Comparison of ENCODE assay signal across 2 cellular contexts in the genomic region with DNA sequence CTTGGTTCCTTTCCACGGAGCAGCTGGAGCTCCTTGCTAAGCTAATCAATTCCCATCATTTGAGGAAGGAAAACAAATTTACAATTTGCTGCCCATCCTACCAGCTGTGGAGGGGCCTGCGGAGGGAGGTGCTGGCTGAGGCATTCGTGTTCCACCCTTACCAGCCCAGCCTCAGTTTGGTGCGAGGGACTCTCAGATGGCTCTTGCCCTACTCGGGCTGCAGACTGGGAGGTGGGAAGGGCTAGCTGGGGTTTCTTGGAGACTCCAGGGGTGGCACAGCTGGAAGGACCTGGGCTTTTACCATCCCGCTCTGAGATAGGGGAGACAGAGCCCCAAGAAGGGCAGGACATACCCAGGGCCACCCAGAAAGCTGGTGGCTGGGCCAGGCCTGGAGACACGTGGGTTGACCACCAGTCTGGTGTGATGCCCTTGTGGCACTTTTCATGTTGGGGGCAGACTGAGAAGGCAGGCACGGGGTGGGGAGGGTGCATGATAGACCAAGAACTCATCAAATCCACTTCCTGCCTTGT.
TF ChIP-seq lines count a peak whose summit lies in the region.

No MANE protein-coding gene starts in this region.

TF ChIP-seq in WTC11, 78 proteins besides CTCF, POLR2A, EP300 and RAD21 (continues in another document):
- TF ChIP-seq, protein P1, sequence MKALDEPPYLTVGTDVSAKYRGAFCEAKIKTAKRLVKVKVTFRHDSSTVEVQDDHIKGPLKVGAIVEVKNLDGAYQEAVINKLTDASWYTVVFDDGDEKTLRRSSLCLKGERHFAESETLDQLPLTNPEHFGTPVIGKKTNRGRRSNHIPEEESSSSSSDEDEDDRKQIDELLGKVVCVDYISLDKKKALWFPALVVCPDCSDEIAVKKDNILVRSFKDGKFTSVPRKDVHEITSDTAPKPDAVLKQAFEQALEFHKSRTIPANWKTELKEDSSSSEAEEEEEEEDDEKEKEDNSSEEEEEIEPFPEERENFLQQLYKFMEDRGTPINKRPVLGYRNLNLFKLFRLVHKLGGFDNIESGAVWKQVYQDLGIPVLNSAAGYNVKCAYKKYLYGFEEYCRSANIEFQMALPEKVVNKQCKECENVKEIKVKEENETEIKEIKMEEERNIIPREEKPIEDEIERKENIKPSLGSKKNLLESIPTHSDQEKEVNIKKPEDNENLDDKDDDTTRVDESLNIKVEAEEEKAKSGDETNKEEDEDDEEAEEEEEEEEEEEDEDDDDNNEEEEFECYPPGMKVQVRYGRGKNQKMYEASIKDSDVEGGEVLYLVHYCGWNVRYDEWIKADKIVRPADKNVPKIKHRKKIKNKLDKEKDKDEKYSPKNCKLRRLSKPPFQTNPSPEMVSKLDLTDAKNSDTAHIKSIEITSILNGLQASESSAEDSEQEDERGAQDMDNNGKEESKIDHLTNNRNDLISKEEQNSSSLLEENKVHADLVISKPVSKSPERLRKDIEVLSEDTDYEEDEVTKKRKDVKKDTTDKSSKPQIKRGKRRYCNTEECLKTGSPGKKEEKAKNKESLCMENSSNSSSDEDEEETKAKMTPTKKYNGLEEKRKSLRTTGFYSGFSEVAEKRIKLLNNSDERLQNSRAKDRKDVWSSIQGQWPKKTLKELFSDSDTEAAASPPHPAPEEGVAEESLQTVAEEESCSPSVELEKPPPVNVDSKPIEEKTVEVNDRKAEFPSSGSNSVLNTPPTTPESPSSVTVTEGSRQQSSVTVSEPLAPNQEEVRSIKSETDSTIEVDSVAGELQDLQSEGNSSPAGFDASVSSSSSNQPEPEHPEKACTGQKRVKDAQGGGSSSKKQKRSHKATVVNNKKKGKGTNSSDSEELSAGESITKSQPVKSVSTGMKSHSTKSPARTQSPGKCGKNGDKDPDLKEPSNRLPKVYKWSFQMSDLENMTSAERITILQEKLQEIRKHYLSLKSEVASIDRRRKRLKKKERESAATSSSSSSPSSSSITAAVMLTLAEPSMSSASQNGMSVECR (CRISPR knock-in tag; IDR thresholded peaks at IDR 0.05; ENCODE audit: borderline replicate concordance), result no peak
- TF ChIP-seq, protein P2, sequence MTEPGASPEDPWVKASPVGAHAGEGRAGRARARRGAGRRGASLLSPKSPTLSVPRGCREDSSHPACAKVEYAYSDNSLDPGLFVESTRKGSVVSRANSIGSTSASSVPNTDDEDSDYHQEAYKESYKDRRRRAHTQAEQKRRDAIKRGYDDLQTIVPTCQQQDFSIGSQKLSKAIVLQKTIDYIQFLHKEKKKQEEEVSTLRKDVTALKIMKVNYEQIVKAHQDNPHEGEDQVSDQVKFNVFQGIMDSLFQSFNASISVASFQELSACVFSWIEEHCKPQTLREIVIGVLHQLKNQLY (CRISPR knock-in tag; IDR thresholded peaks at IDR 0.05), result no peak
- TF ChIP-seq, protein P3, sequence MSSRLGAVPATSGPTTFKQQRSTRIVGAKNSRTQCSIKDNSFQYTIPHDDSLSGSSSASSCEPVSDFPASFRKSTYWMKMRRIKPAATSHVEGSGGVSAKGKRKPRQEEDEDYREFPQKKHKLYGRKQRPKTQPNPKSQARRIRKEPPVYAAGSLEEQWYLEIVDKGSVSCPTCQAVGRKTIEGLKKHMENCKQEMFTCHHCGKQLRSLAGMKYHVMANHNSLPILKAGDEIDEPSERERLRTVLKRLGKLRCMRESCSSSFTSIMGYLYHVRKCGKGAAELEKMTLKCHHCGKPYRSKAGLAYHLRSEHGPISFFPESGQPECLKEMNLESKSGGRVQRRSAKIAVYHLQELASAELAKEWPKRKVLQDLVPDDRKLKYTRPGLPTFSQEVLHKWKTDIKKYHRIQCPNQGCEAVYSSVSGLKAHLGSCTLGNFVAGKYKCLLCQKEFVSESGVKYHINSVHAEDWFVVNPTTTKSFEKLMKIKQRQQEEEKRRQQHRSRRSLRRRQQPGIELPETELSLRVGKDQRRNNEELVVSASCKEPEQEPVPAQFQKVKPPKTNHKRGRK (CRISPR knock-in tag; IDR thresholded peaks at IDR 0.05; ENCODE audit: borderline replicate concordance), result no peak
- no peak for TF ChIP-seq FOXK1 (CRISPR knock-in tag; IDR thresholded peaks at IDR 0.05)
- TF ChIP-seq MXD4 (CRISPR knock-in tag; IDR thresholded peaks at IDR 0.05; ENCODE audit: borderline replicate concordance), result no peak
- no peak for TF ChIP-seq NFATC4 (CRISPR knock-in tag; IDR thresholded peaks at IDR 0.05)
- TF ChIP-seq, protein P4, sequence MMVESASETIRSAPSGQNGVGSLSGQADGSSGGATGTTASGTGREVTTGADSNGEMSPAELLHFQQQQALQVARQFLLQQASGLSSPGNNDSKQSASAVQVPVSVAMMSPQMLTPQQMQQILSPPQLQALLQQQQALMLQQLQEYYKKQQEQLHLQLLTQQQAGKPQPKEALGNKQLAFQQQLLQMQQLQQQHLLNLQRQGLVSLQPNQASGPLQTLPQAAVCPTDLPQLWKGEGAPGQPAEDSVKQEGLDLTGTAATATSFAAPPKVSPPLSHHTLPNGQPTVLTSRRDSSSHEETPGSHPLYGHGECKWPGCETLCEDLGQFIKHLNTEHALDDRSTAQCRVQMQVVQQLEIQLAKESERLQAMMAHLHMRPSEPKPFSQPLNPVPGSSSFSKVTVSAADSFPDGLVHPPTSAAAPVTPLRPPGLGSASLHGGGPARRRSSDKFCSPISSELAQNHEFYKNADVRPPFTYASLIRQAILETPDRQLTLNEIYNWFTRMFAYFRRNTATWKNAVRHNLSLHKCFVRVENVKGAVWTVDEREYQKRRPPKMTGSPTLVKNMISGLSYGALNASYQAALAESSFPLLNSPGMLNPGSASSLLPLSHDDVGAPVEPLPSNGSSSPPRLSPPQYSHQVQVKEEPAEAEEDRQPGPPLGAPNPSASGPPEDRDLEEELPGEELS (CRISPR knock-in tag; IDR thresholded peaks at IDR 0.05), result no peak
- TF ChIP-seq, protein P5, sequence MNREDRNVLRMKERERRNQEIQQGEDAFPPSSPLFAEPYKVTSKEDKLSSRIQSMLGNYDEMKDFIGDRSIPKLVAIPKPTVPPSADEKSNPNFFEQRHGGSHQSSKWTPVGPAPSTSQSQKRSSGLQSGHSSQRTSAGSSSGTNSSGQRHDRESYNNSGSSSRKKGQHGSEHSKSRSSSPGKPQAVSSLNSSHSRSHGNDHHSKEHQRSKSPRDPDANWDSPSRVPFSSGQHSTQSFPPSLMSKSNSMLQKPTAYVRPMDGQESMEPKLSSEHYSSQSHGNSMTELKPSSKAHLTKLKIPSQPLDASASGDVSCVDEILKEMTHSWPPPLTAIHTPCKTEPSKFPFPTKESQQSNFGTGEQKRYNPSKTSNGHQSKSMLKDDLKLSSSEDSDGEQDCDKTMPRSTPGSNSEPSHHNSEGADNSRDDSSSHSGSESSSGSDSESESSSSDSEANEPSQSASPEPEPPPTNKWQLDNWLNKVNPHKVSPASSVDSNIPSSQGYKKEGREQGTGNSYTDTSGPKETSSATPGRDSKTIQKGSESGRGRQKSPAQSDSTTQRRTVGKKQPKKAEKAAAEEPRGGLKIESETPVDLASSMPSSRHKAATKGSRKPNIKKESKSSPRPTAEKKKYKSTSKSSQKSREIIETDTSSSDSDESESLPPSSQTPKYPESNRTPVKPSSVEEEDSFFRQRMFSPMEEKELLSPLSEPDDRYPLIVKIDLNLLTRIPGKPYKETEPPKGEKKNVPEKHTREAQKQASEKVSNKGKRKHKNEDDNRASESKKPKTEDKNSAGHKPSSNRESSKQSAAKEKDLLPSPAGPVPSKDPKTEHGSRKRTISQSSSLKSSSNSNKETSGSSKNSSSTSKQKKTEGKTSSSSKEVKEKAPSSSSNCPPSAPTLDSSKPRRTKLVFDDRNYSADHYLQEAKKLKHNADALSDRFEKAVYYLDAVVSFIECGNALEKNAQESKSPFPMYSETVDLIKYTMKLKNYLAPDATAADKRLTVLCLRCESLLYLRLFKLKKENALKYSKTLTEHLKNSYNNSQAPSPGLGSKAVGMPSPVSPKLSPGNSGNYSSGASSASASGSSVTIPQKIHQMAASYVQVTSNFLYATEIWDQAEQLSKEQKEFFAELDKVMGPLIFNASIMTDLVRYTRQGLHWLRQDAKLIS (CRISPR knock-in tag; IDR thresholded peaks at IDR 0.05; ENCODE audit: borderline replicate concordance), result no peak

TF ChIP-seq in H1, 55 proteins besides CTCF, POLR2A, EP300 and RAD21:
- TF ChIP-seq JUN (IDR thresholded peaks at IDR 0.05; ENCODE audit: low read depth, low read length) (no peak), PHF8 (conservative IDR thresholded peaks at IDR 0.05; ENCODE audit: low read depth, low read length) (no peak), RXRA (IDR thresholded peaks at IDR 0.05; ENCODE audit: insufficient read depth, low read depth, low read length) (no peak), POU5F1 (IDR thresholded peaks at IDR 0.05; ENCODE audit: low read depth, low read length) (no peak), NANOG (IDR thresholded peaks at IDR 0.05; ENCODE audit: insufficient read depth, low read depth, low read length, poor library complexity, severe bottlenecking) (no peak), SP2 (IDR thresholded peaks at IDR 0.05; ENCODE audit: low read length) (no peak), KDM1A (IDR thresholded peaks at IDR 0.05; ENCODE audit: borderline replicate concordance, low read length) (no peak), CHD1 (IDR thresholded peaks at IDR 0.05; ENCODE audit: low read depth, low read length) (no peak), BCL11A (IDR thresholded peaks at IDR 0.05; ENCODE audit: low read depth in 2 of 2, low read length in 2 of 2) (no peak), TEAD4 (IDR thresholded peaks at IDR 0.05; ENCODE audit: low read depth, low read length) (no peak), SIN3A (conservative IDR thresholded peaks at IDR 0.05 in 1 of 2, IDR thresholded peaks at IDR 0.05 in 1 of 2; ENCODE audit: low read depth in 1 of 2, low read length in 2 of 2) (no peak), TCF12 (IDR thresholded peaks at IDR 0.05; ENCODE audit: low read depth, low read length) (no peak), RFX5 (IDR thresholded peaks at IDR 0.05; ENCODE audit: borderline replicate concordance, low read depth, low read length) (no peak), TAF1 (IDR thresholded peaks at IDR 0.05; ENCODE audit: low read depth, low read length) (no peak), CHD2 (IDR thresholded peaks at IDR 0.05; ENCODE audit: low read length) (no peak)
- TF ChIP-seq, protein P6, sequence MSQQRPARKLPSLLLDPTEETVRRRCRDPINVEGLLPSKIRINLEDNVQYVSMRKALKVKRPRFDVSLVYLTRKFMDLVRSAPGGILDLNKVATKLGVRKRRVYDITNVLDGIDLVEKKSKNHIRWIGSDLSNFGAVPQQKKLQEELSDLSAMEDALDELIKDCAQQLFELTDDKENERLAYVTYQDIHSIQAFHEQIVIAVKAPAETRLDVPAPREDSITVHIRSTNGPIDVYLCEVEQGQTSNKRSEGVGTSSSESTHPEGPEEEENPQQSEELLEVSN (IDR thresholded peaks at IDR 0.05), result no peak
- TF ChIP-seq, protein P7, sequence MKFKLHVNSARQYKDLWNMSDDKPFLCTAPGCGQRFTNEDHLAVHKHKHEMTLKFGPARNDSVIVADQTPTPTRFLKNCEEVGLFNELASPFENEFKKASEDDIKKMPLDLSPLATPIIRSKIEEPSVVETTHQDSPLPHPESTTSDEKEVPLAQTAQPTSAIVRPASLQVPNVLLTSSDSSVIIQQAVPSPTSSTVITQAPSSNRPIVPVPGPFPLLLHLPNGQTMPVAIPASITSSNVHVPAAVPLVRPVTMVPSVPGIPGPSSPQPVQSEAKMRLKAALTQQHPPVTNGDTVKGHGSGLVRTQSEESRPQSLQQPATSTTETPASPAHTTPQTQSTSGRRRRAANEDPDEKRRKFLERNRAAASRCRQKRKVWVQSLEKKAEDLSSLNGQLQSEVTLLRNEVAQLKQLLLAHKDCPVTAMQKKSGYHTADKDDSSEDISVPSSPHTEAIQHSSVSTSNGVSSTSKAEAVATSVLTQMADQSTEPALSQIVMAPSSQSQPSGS (IDR thresholded peaks at IDR 0.05; ENCODE audit: low read length), result no peak
TF ChIP-seq in H1: peak in this region for 0.
